ENCODE assay signal across 19 cellular contexts in genomic region chr2:38386377-38386776, GRCh38. TPM values are rescaled to one million over a fixed set of nuclear protein-coding genes. Genes with fewer than 3 reads are reported as not detected.
DNase-seq lines count a peak whose midpoint lies in the region; ATAC-seq, FAIRE-seq and TF ChIP-seq lines count a peak whose summit lies in the region.
"Had no signal": no experiment of that assay in that cellular context is flagged by ENCODE, and none has a peak within 500 bp of the region (broad histone marks: within the 10 kb centered on the region; RNA-seq: fewer than 3 reads in every experiment).

No MANE protein-coding gene starts in this region.

- no peaks in the 10 kb centered on the region for H3K9me2 ChIP-seq in HCT116 (ENCODE audit: insufficient read depth)
- H3K9me2 ChIP-seq: SK-N-SH had no signal

- H3K4me1 ChIP-seq in A549 (no peaks in the 10 kb centered on the region), HCT116 (ENCODE audit: control insufficient read depth in 1 of 2, insufficient read depth in 2 of 2, low read length in 2 of 2) (no peaks in the 10 kb centered on the region), H1 (replicated peaks in 1 of 4; ENCODE audit: control insufficient read depth in 3 of 4, insufficient read depth in 4 of 4, low read length in 3 of 4) (no peaks in the 10 kb centered on the region; a peak in 1 of 7 replicates)

- no peak overlapping the region for H3K14ac ChIP-seq in H1 (ENCODE audit: insufficient read length)

- H2BK12ac ChIP-seq in H1 (ENCODE audit: low read depth, low read length): no peak overlapping the region

- BruUV-seq in HCT116 (replicated peaks; lab: Mats Ljungman, UMichigan): no TSS peak

- H2AK5ac ChIP-seq in H1 (ENCODE audit: low read depth, low read length): no peak overlapping the region

- H3K56ac ChIP-seq in H1 (replicated peaks; ENCODE audit: insufficient read length, low read depth, low read length): no peak overlapping the region

- no peaks in the 10 kb centered on the region for H3K36me3 ChIP-seq in HCT116 (ENCODE audit: control insufficient read depth in 1 of 2, insufficient read depth in 2 of 2, low read length in 2 of 2)
- H3K36me3 ChIP-seq in H1 (ENCODE audit: control insufficient read depth in 2 of 4, insufficient read depth in 4 of 4, low read length in 3 of 4): no peaks in the 10 kb centered on the region
- H3K36me3 ChIP-seq: heart right ventricle had no signal

- H3K27me3 ChIP-seq in HCT116 (ENCODE audit: insufficient read depth, low read length): peaks cover 4% of the 10 kb centered on the region; the same call in 1 of the 2 replicates
- no peaks in the 10 kb centered on the region for H3K27me3 ChIP-seq in H1 (replicated peaks in 1 of 4; ENCODE audit: control insufficient read depth in 3 of 4, extremely low read depth in 1 of 4, insufficient read depth in 3 of 4, low read length in 3 of 4)

- H3K23me2 ChIP-seq in H1 (ENCODE audit: low read depth, low read length): no peaks in the 10 kb centered on the region; the same call in 1 of the 2 replicates

- H3K4me3 ChIP-seq in A549: no peak overlapping the region
- no peak overlapping the region for H3K4me3 ChIP-seq in HCT116 (replicated peaks in 1 of 2; ENCODE audit: low read depth in 1 of 2, low read length in 2 of 2)
- H3K4me3 ChIP-seq in H1 (ENCODE audit: extremely low read depth in 1 of 4, insufficient read depth in 2 of 4, low read depth in 3 of 4, low read length in 4 of 4): no peak overlapping the region
- H3K4me3 ChIP-seq: heart right ventricle had no signal

- WGBS in A549 (ENCODE audit: missing lambda C conversion rate): 78% methylated on average over 2 of the region's 2 CpGs
- 67% methylated on average over 1 of the region's 2 CpGs; no CpG with 5 or more reads in 1 of the 2 experiments for WGBS in H1 (ENCODE audit: extremely low coverage in 1 of 2, insufficient coverage in 1 of 2, insufficient read length in 1 of 2, insufficient replicate concordance in 2 of 2, low coverage in 1 of 2, low lambda C conversion rate in 2 of 2, missing lambda C conversion rate in 1 of 2), 2 experiments

- no peak overlapping the region for H2BK20ac ChIP-seq in H1 (ENCODE audit: low read length)

- H3K79me2 ChIP-seq in HCT116 (ENCODE audit: insufficient read depth, low read length) (no peaks in the 10 kb centered on the region), H1 (ENCODE audit: control insufficient read depth in 1 of 2, insufficient read depth in 2 of 2, low read length in 2 of 2) (no peaks in the 10 kb centered on the region)

- TF ChIP-seq CTCF in A549 (IDR thresholded peaks at IDR 0.05): no peak
- no peak for TF ChIP-seq CTCF in HCT116 (IDR thresholded peaks at IDR 0.05 in 2 of 3, conservative IDR thresholded peaks at IDR 0.05 in 1 of 3; ENCODE audit: borderline replicate concordance in 1 of 3, insufficient read depth in 1 of 3, low read depth in 2 of 3, low read length in 2 of 3)
- TF ChIP-seq CTCF in H1 (IDR thresholded peaks at IDR 0.05; ENCODE audit: control extremely low read depth in 1 of 3, insufficient read depth in 1 of 3, low read depth in 1 of 3, low read length in 3 of 3): no peak

- no peak overlapping the region for H2AFZ ChIP-seq in HCT116 (ENCODE audit: low read depth, low read length, poor library complexity, severe bottlenecking)
- H2AFZ ChIP-seq in H1 (ENCODE audit: low read length): 0 out of 2 replicates have a peak overlapping the region, but pooled peaks have one; percentile 20

- ATAC-seq in A549: peak; percentile 39 to 49; a peak in 3 of 6 replicates
- ATAC-seq in HCT116: peak; percentile 40; the same call in 1 of the 2 replicates
- no peak for ATAC-seq in HG03135 (IDR thresholded peaks at IDR 0.05; ENCODE audit: unreplicated experiment)
- no peak for ATAC-seq in HG03439 (IDR thresholded peaks at IDR 0.05; ENCODE audit: unreplicated experiment)
- ATAC-seq: heart right ventricle had no signal

- H4K91ac ChIP-seq in H1 (replicated peaks; ENCODE audit: insufficient read length, low read length): no peak overlapping the region

- CTCF ChIA-PET in A549 (lab: Yijun Ruan, JAX): interaction anchor here (1.0 kb wide), 2 partner anchors 15 to 71 kb away, joined by 3 to 4 read pairs; no protein-coding TSS in a partner anchor
- CTCF ChIA-PET in HCT116 (lab: Charles Lee): no interaction called here
- CTCF ChIA-PET in H1 (lab: Charles Lee; ENCODE audit: partially characterized antibody): no interaction called here

- H2BK15ac ChIP-seq in H1 (ENCODE audit: low read length): no peak overlapping the region

- intact Hi-C loops in HCT116 (cut with micrococcal nuclease): no loop called here

- H3K9ac ChIP-seq in HCT116 (ENCODE audit: low read length): no peak overlapping the region
- H3K9ac ChIP-seq in H1 (replicated peaks in 1 of 4; ENCODE audit: extremely low read depth in 1 of 4, low read depth in 3 of 4, low read length in 3 of 4): no peak overlapping the region
- H3K9ac ChIP-seq: SK-N-SH had no signal

- DNase-seq in A549 (ENCODE audit: low read depth in 1 of 2, low spot score in 1 of 2) (no peak), HCT116 (ENCODE audit: low read depth, low spot score) (no peak), RPMI7951 (ENCODE audit: low read depth) (peak; percentile 58), H1 (ENCODE audit: low read depth in 1 of 2, low spot score in 2 of 2) (no peak), NCI-H345 (lab: John Stamatoyannopoulos, UW) (no peak)
- no peak for DNase-seq in activated CD4-positive, alpha-beta T cell treated with anti-CD3 and anti-CD28 coated beads for 48 hours
- DNase-seq: activated gamma-delta T cell treated with Interleukin-2 at 50 U/mL for 16 hours; CD8-positive, alpha-beta memory T cell; endodermal cell; heart right ventricle; NCI-H2081 treated with DMSO at 0.1 percent for 48 hours; NCI-H526; SK-N-SH; stimulated activated CD4-positive, alpha-beta T cell treated with anti-CD3 and anti-CD28 coated beads, Interleukin-4, amount 100 ng/mL, for 1 hour had no signal

- H3K4ac ChIP-seq in H1 (replicated peaks; ENCODE audit: insufficient read length, low read depth, low read length): no peak overlapping the region

- H3K27ac ChIP-seq in A549 (no peak overlapping the region), HCT116 (ENCODE audit: low read depth, low read length) (no peak overlapping the region), H1 (ENCODE audit: low read depth, low read length) (no peak overlapping the region)
- H3K27ac ChIP-seq: heart right ventricle had no signal

- no peak overlapping the region for H2BK120ac ChIP-seq in H1 (replicated peaks; ENCODE audit: low read depth, low read length)

- FAIRE-seq in A549 (lab: Jason Lieb, UNC) (no peak), H1 (lab: Jason Lieb, UNC) (no peak)
- FAIRE-seq: islet of Langerhans, TTC549, urothelium cell line had no signal

- TF ChIP-seq RAD21 in A549 (conservative IDR thresholded peaks at IDR 0.05 in 1 of 2, IDR thresholded peaks at IDR 0.05 in 1 of 2) (no peak), HCT116 (IDR thresholded peaks at IDR 0.05; ENCODE audit: low read depth) (no peak), H1 (IDR thresholded peaks at IDR 0.05 in 1 of 2, conservative IDR thresholded peaks at IDR 0.05 in 1 of 2; ENCODE audit: low read depth in 2 of 2, low read length in 2 of 2) (no peak)

- no peaks in the 10 kb centered on the region for H3K79me1 ChIP-seq in H1 (ENCODE audit: low read depth, low read length)

- H3K4me2 ChIP-seq in A549 (no peak overlapping the region), HCT116 (ENCODE audit: low read length) (no peak overlapping the region), H1 (ENCODE audit: insufficient read depth in 1 of 2, low read depth in 2 of 2, low read length in 2 of 2) (no peak overlapping the region)
- H3K4me2 ChIP-seq: SK-N-SH had no signal

- no peak overlapping the region for H4K5ac ChIP-seq in H1 (ENCODE audit: insufficient read length, low read depth, low read length)

- TF ChIP-seq EP300 in A549 (IDR thresholded peaks at IDR 0.05): no peak
- TF ChIP-seq EP300 in H1 (IDR thresholded peaks at IDR 0.05; ENCODE audit: borderline replicate concordance in 1 of 2, low read depth in 2 of 2, low read length in 2 of 2): no peak

- H4K8ac ChIP-seq in H1 (ENCODE audit: extremely low read depth, insufficient read depth, low read length): no peak overlapping the region

- POLR2A ChIA-PET in A549 (lab: Yijun Ruan, JAX) (no interaction called here), HCT116 (lab: Charles Lee) (no interaction called here), H1 (lab: Charles Lee; ENCODE audit: partially characterized antibody) (no interaction called here)

- RAD21 ChIA-PET in HCT116 (lab: Charles Lee; ENCODE audit: low non-redundant PET in 1 of 2, low total read pairs in 2 of 2, uncharacterized antibody in 2 of 2, unreplicated experiment in 2 of 2): no interaction called here

- no peak overlapping the region for H2BK5ac ChIP-seq in H1 (ENCODE audit: low read depth, low read length)

- no peak overlapping the region for H3K23ac ChIP-seq in H1 (ENCODE audit: insufficient read length)

- TF ChIP-seq POLR2A in A549 (IDR thresholded peaks at IDR 0.05; ENCODE audit: low read length) (no peak), HCT116 (IDR thresholded peaks at IDR 0.05; ENCODE audit: borderline replicate concordance, extremely low read depth, insufficient read depth, insufficient read length) (no peak), H1 (IDR thresholded peaks at IDR 0.05; ENCODE audit: control extremely low read depth in 1 of 2, low read depth in 2 of 2, low read length in 2 of 2) (no peak)

- H3K18ac ChIP-seq in H1 (ENCODE audit: extremely low read depth, low read length): no peak overlapping the region

- H3K9me3 ChIP-seq in A549 (no peaks in the 10 kb centered on the region), HCT116 (ENCODE audit: control insufficient read depth in 1 of 2, insufficient read depth in 1 of 2, low read depth in 1 of 2, low read length in 2 of 2) (no peaks in the 10 kb centered on the region), H1 (ENCODE audit: insufficient read depth in 2 of 2, low read depth in 1 of 2, low read length in 1 of 2) (no peaks in the 10 kb centered on the region)
- H3K9me3 ChIP-seq: heart right ventricle, SK-N-SH had no signal

- H4K20me1 ChIP-seq in HCT116 (ENCODE audit: insufficient read depth) (no peaks in the 10 kb centered on the region), H1 (replicated peaks in 1 of 2; ENCODE audit: control insufficient read depth in 1 of 2, insufficient read depth in 2 of 2, low read length in 2 of 2) (peaks cover 0 to 2% of the 10 kb centered on the region in 2 experiments)

RNA-seq across cellular contexts. Expression of gene ATL2, which starts 9.3 kb away (rescaled TPM):
- polyA plus RNA-seq in A549 (2011; rRNA removed) (75.1 and 85.3 TPM in 2 replicates), A549 (2017; fragmentation: RNase III; extraction: RNeasy Plus Mini Kit Qiagen cat#74134 plus additional on column Dnase treatment) (77.5 to 83.0 TPM (median 77.6 TPM) in 3 replicates), H1 (2011; rRNA removed) (38.8 and 66.2 TPM in 2 replicates)
- 37.1 and 61.7 TPM in 2 replicates for polyA plus RNA-seq in A549 (2012; cell fraction: cytosol; rRNA removed)
- 50.1 and 55.6 TPM in 2 replicates for polyA plus RNA-seq in A549 (2012; cell fraction: nucleus; rRNA removed)
- 47.7 and 51.2 TPM in 2 replicates for polyA minus RNA-seq in A549 (2011; rRNA and poly(A)+ RNA removed)
- total RNA-seq in HCT116 (2021; ENCODE audit: unreplicated experiment): 80.7 TPM
- polyA plus RNA-seq in HCT116 (2012): 44.3 and 49.1 TPM in 2 replicates
- 95.4 and 104 TPM in 2 replicates for total RNA-seq in RPMI7951 (2014; rRNA removed; shearing (Covaris generic))
- total RNA-seq in H1 (2021; fragmentation: NEBNext Ultra II Directional; extraction: Animal tissue kit (Norgen Biotek cat#: 25700)): 82.9 and 84.6 TPM in 2 replicates
- polyA plus RNA-seq in H1 (2011; cell fraction: cytosol; rRNA removed): 62.4 TPM
- polyA plus RNA-seq in H1 (2011; cell fraction: nucleus; rRNA removed): 19.6 TPM
- 46.7 to 77.6 TPM (median 53.6 TPM) in 4 replicates for polyA plus RNA-seq in H1 (2012, experiment 1 of 2)
- 16.2 TPM for polyA plus RNA-seq in H1 (2012, experiment 2 of 2)
- 42.8 TPM for polyA plus RNA-seq in H1 (2013, experiment 1 of 2)
- 44.0 TPM for polyA plus RNA-seq in H1 (2013, experiment 2 of 2)
- polyA minus RNA-seq in H1 (2011; rRNA and poly(A)+ RNA removed): 47.6 and 59.7 TPM in 2 replicates
- polyA minus RNA-seq in H1 (2011; cell fraction: cytosol; rRNA and poly(A)+ RNA removed): 70.9 TPM
- polyA minus RNA-seq in H1 (2011; cell fraction: nucleus; rRNA and poly(A)+ RNA removed): 85.2 TPM

Comparison
In these comparisons a context has a peak if more than half of its experiments do, and no peak if none do; other contexts are left out.
1. ATAC-seq: peak in A549 (2 of 2) and HCT116 (single experiment); none in HG03135 (single experiment) and HG03439 (single experiment).